Comparison of ENCODE assay signal across 1 cellular context in the genomic region with DNA sequence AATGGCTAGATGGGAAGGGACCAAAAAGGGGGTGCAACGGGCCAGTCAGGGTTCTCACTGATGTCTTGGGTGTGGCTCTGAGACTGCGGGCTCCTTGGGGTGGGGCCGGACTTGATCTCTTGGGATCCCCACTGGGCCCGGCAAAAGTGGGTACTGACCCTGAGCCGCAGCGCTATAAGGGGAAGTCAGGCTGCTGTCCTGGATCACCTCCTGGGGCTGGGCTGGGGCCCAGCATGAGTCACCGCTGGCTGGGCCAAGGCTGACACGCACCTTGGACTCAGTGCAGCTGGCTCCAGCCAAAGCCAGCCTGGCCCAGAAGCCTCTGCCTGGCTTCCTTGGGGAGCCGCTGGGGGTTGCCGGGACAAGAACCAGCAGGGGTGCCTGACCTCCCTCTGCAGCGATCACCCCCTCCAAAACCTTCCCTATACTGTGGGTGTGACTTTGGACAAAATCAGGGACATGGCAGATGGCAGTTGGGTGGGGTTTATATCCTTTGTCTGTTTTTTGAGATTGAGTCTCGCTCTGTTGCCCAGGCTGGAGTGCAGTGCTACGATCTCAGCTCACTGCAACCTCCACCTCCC.
TF ChIP-seq lines count a peak whose summit lies in the region.

No MANE protein-coding gene starts in this region.

TF ChIP-seq in HepG2, 621 proteins besides CTCF, POLR2A, EP300 and RAD21 (continued from another document and continues in another):
- TF ChIP-seq ARID4A (CRISPR knock-in tag; IDR thresholded peaks at IDR 0.05; ENCODE audit: borderline replicate concordance): peak; percentile 36; the same call in 1 of the 2 replicates
- TF ChIP-seq ZNF589 (CRISPR knock-in tag; conservative IDR thresholded peaks at IDR 0.05): no peak
- no peak for TF ChIP-seq ZNF619 (CRISPR knock-in tag; IDR thresholded peaks at IDR 0.05)
- peak; percentile 98 for TF ChIP-seq FOSL1 (CRISPR knock-in tag; IDR thresholded peaks at IDR 0.05; ENCODE audit: borderline replicate concordance)
- no peak for TF ChIP-seq STAT5B (CRISPR knock-in tag; IDR thresholded peaks at IDR 0.05)
- TF ChIP-seq ZNF205 (CRISPR knock-in tag; IDR thresholded peaks at IDR 0.05): no peak
- no peak for TF ChIP-seq CREB1 (IDR thresholded peaks at IDR 0.05)
- no peak for TF ChIP-seq CREB1 (CRISPR knock-in tag; IDR thresholded peaks at IDR 0.05)
- no peak for TF ChIP-seq ZSCAN25 (CRISPR knock-in tag; IDR thresholded peaks at IDR 0.05)
- no peak for TF ChIP-seq ZNF691 (CRISPR knock-in tag; IDR thresholded peaks at IDR 0.05; ENCODE audit: borderline replicate concordance, low read depth)
- peak; percentile 51; the same call in 1 of the 2 replicates for TF ChIP-seq ZNF563 (CRISPR knock-in tag; IDR thresholded peaks at IDR 0.05)
- peak; percentile 55; the same call in 1 of the 2 replicates for TF ChIP-seq ZNF768 (CRISPR knock-in tag; IDR thresholded peaks at IDR 0.05)
- TF ChIP-seq ZNF713 (CRISPR knock-in tag; IDR thresholded peaks at IDR 0.05): no peak
- peak; percentile 85 for TF ChIP-seq JUNB (CRISPR knock-in tag; IDR thresholded peaks at IDR 0.05; ENCODE audit: borderline replicate concordance)
- TF ChIP-seq SNAPC2 (CRISPR knock-in tag; IDR thresholded peaks at IDR 0.05): no peak
- no peak; the same call in 1 of the 2 replicates for TF ChIP-seq ZNF580 (CRISPR knock-in tag; IDR thresholded peaks at IDR 0.05; ENCODE audit: borderline replicate concordance, low read depth)
- TF ChIP-seq ATRX (CRISPR knock-in tag; IDR thresholded peaks at IDR 0.05; ENCODE audit: borderline replicate concordance): no peak
- TF ChIP-seq ZNF431 (CRISPR knock-in tag; IDR thresholded peaks at IDR 0.05; ENCODE audit: borderline replicate concordance, low read depth): peak; percentile 47; the same call in 1 of the 2 replicates
- peak; percentile 65; the same call in 1 of the 2 replicates for TF ChIP-seq AKAP8 (CRISPR knock-in tag; IDR thresholded peaks at IDR 0.05)
- no peak for TF ChIP-seq ZNF782 (CRISPR knock-in tag; IDR thresholded peaks at IDR 0.05; ENCODE audit: borderline replicate concordance)
- TF ChIP-seq TEAD2 (CRISPR knock-in tag; IDR thresholded peaks at IDR 0.05): no peak
- TF ChIP-seq ZFP82 (CRISPR knock-in tag; IDR thresholded peaks at IDR 0.05; ENCODE audit: borderline replicate concordance): no peak
- no peak; the same call in 1 of the 2 replicates for TF ChIP-seq ZSCAN31 (CRISPR knock-in tag; IDR thresholded peaks at IDR 0.05; ENCODE audit: low read depth)
- no peak for TF ChIP-seq NAIF1 (CRISPR knock-in tag; IDR thresholded peaks at IDR 0.05; ENCODE audit: borderline replicate concordance)
- TF ChIP-seq SMARCC2 (IDR thresholded peaks at IDR 0.05): no peak
- no peak for TF ChIP-seq ZNF225 (CRISPR knock-in tag; IDR thresholded peaks at IDR 0.05)
- TF ChIP-seq HNF1B (CRISPR knock-in tag; IDR thresholded peaks at IDR 0.05): no peak
- TF ChIP-seq ZNF784 (CRISPR knock-in tag; IDR thresholded peaks at IDR 0.05; ENCODE audit: borderline replicate concordance): no peak
- no peak; the same call in 1 of the 2 replicates for TF ChIP-seq MEIS1 (CRISPR knock-in tag; IDR thresholded peaks at IDR 0.05; ENCODE audit: borderline replicate concordance)
- TF ChIP-seq MED1 (CRISPR knock-in tag; IDR thresholded peaks at IDR 0.05): peak; percentile 79
- no peak for TF ChIP-seq ZNF142 (CRISPR knock-in tag; IDR thresholded peaks at IDR 0.05)
- TF ChIP-seq ZNF460 (CRISPR knock-in tag; IDR thresholded peaks at IDR 0.05; ENCODE audit: borderline replicate concordance): peak; percentile 61
- TF ChIP-seq ZNF557 (CRISPR knock-in tag; IDR thresholded peaks at IDR 0.05): no peak
- TF ChIP-seq ZNF678 (CRISPR knock-in tag; IDR thresholded peaks at IDR 0.05): peak; percentile 76; the same call in 1 of the 2 replicates
- TF ChIP-seq RFX5 (IDR thresholded peaks at IDR 0.05; ENCODE audit: low read depth, low read length): 0 out of 2 replicates have a peak, but pooled peaks have one; percentile 26
- no peak for TF ChIP-seq LCORL (IDR thresholded peaks at IDR 0.05)
- TF ChIP-seq LCORL (CRISPR knock-in tag; IDR thresholded peaks at IDR 0.05): peak; percentile 88
- no peak for TF ChIP-seq SIN3A (IDR thresholded peaks at IDR 0.05; ENCODE audit: borderline replicate concordance, low read depth, low read length)
- TF ChIP-seq DR1 (CRISPR knock-in tag; IDR thresholded peaks at IDR 0.05): no peak
- TF ChIP-seq JARID2 (CRISPR knock-in tag; IDR thresholded peaks at IDR 0.05; ENCODE audit: insufficient replicate concordance): no peak
- no peak for TF ChIP-seq GRHL1 (CRISPR knock-in tag; conservative IDR thresholded peaks at IDR 0.05)
- no peak for TF ChIP-seq MTA3 (CRISPR knock-in tag; IDR thresholded peaks at IDR 0.05)
- TF ChIP-seq PTBP1 (IDR thresholded peaks at IDR 0.05; ENCODE audit: low read depth, low read length, poor library complexity, severe bottlenecking): peak; percentile 67
- TF ChIP-seq ZNF598 (CRISPR knock-in tag; IDR thresholded peaks at IDR 0.05; ENCODE audit: borderline replicate concordance): no peak
- no peak for TF ChIP-seq ZNF234 (CRISPR knock-in tag; conservative IDR thresholded peaks at IDR 0.05)
- TF ChIP-seq SP4 (CRISPR knock-in tag; IDR thresholded peaks at IDR 0.05): no peak
- TF ChIP-seq HOXA5 (CRISPR knock-in tag; IDR thresholded peaks at IDR 0.05): no peak
- TF ChIP-seq KDM1A (CRISPR knock-in tag; IDR thresholded peaks at IDR 0.05): no peak
- TF ChIP-seq TBL1XR1 (IDR thresholded peaks at IDR 0.05; ENCODE audit: borderline replicate concordance, low read length, partially characterized antibody): no peak
- no peak for TF ChIP-seq CBFB (CRISPR knock-in tag; IDR thresholded peaks at IDR 0.05)
- TF ChIP-seq SIN3B (IDR thresholded peaks at IDR 0.05; ENCODE audit: low read length): no peak
- no peak for TF ChIP-seq CCAR2 (optimal IDR thresholded peaks at IDR 0.05; ENCODE audit: low read depth, low read length)
- TF ChIP-seq NCOA1 (CRISPR knock-in tag; IDR thresholded peaks at IDR 0.05): no peak
- TF ChIP-seq CENPX (CRISPR knock-in tag; IDR thresholded peaks at IDR 0.05): no peak
- TF ChIP-seq ZNF510 (CRISPR knock-in tag; IDR thresholded peaks at IDR 0.05; ENCODE audit: low read depth): no peak
